In genomic region chr2:242004223-242004901, GRCh38 we compare ENCODE assay signal across 31 cellular contexts.
"Had no signal": no experiment of that assay in that cellular context is flagged by ENCODE, and none has a peak within 500 bp of the region (broad histone marks: within the 10 kb centered on the region; RNA-seq: fewer than 3 reads in every experiment).

No MANE protein-coding gene starts in this region.

- H3K9me3 Mint-ChIP-seq: activated CD4-positive, alpha-beta T cell treated with anti-CD3 and anti-CD28 coated beads, Interleukin-2, amount 10 ng/mL, durations not matched to agents 24 days and 14 days; activated CD8-positive, alpha-beta T cell treated with anti-CD3 and anti-CD28 coated beads for 36 hours; activated naive CD8-positive, alpha-beta T cell treated with anti-CD3 and anti-CD28 coated beads for 36 hours; activated T-cell treated with anti-CD3 and anti-CD28 coated beads, Interleukin-2, amount 50 U/mL, for 4 hours; central memory CD8-positive, alpha-beta T cell; T-helper 2 cell treated with Interferon-gamma antibody and Interleukin-4, amounts not matched to agents 5 μg/mL and 100 μg/mL, for 36 hours had no signal

- DNase-seq: activated CD4-positive, alpha-beta T cell treated with anti-CD3 and anti-CD28 coated beads, Interleukin-2, amount 10 ng/mL, durations not matched to agents 24 days and 14 days; activated CD4-positive, alpha-beta T cell treated with anti-CD3 and anti-CD28 coated beads, Interleukin-2, amount 50 U/mL, for 4 hours; activated CD8-positive, alpha-beta T cell treated with anti-CD3 and anti-CD28 coated beads for 36 hours; activated gamma-delta T cell treated with Interleukin-2 at 50 U/mL for 16 hours; activated naive CD4-positive, alpha-beta T cell treated with anti-CD3 and anti-CD28 coated beads for 36 hours; activated naive CD8-positive, alpha-beta T cell treated with anti-CD3 and anti-CD28 coated beads for 36 hours; activated T-cell treated with anti-CD3 and anti-CD28 coated beads, Interleukin-2, amount 50 U/mL, for 4 hours; amniotic stem cell; brain microvascular endothelial cell; IMR-90; Karpas-422; KBM-7; NCI-H1105; NCI-H1436; NCI-H1694; NCI-H2029; NCI-H2171; NCI-H510A; NCI-H526; NCI-H748 treated with DMSO at 0.1 percent for 48 hours; NK-92 treated with Interleukin-12 subunit alpha and Interleukin-12 subunit beta, amount 100 ng/mL, for 24 hours; PC-3; RPMI8226; SHP77 treated with DMSO at 0.1 percent for 48 hours; SK-N-SH had no signal

- H3K27ac Mint-ChIP-seq: activated CD4-positive, alpha-beta T cell treated with anti-CD3 and anti-CD28 coated beads, Interleukin-2, amount 10 ng/mL, durations not matched to agents 24 days and 14 days; activated CD8-positive, alpha-beta T cell treated with anti-CD3 and anti-CD28 coated beads for 36 hours; activated naive CD4-positive, alpha-beta T cell treated with anti-CD3 and anti-CD28 coated beads for 36 hours; activated naive CD8-positive, alpha-beta T cell treated with anti-CD3 and anti-CD28 coated beads for 36 hours; activated T-helper 1 cell treated with anti-CD3 and anti-CD28 coated beads, Interleukin-12 subunit alpha, Interleukin-12 subunit beta, Interleukin-2, Interleukin-4 antibody, amounts not matched to agents 30 ng/mL and 10 ng/mL and 1 ng/mL, durations not matched to agents 14 hours and 24 hours and 36 hours; T-helper 1 cell treated with Interleukin-12 subunit alpha and Interleukin-12 subunit beta and Interleukin-4 antibody, amounts not matched to agents 30 μg/mL and 1 μg/mL, for 36 hours; T-helper 2 cell treated with Interferon-gamma antibody and Interleukin-4, amounts not matched to agents 5 μg/mL and 100 μg/mL, for 36 hours had no signal

- H3K36me3 ChIP-seq: brain microvascular endothelial cell, Peyer's patch, SJSA1 had no signal

- H3K36me3 Mint-ChIP-seq: activated naive CD8-positive, alpha-beta T cell treated with anti-CD3 and anti-CD28 coated beads for 36 hours had no signal

- H3K9me3 ChIP-seq: Peyer's patch, SJSA1, SK-N-SH had no signal

- ATAC-seq: activated CD8-positive, alpha-beta T cell treated with anti-CD3 and anti-CD28 coated beads for 36 hours; activated T-cell treated with anti-CD3 and anti-CD28 coated beads, Interleukin-2, amount 50 U/mL, for 4 hours; PC-3 had no signal

- H3K27ac ChIP-seq: brain microvascular endothelial cell, Peyer's patch, SJSA1 had no signal

- H3K4me3 Mint-ChIP-seq: activated CD4-positive, alpha-beta T cell treated with anti-CD3 and anti-CD28 coated beads, Interleukin-2, amount 10 ng/mL, durations not matched to agents 24 days and 14 days; activated CD8-positive, alpha-beta T cell treated with anti-CD3 and anti-CD28 coated beads for 36 hours; activated naive CD4-positive, alpha-beta T cell treated with anti-CD3 and anti-CD28 coated beads for 36 hours; activated naive CD8-positive, alpha-beta T cell treated with anti-CD3 and anti-CD28 coated beads for 36 hours; activated T-cell treated with anti-CD3 and anti-CD28 coated beads, Interleukin-2, amount 50 U/mL, for 4 hours; activated T-helper 1 cell treated with anti-CD3 and anti-CD28 coated beads, Interleukin-12 subunit alpha, Interleukin-12 subunit beta, Interleukin-2, Interleukin-4 antibody, amounts not matched to agents 30 ng/mL and 10 ng/mL and 1 ng/mL, durations not matched to agents 14 hours and 24 hours and 36 hours; central memory CD8-positive, alpha-beta T cell; T-helper 1 cell treated with Interleukin-12 subunit alpha and Interleukin-12 subunit beta and Interleukin-4 antibody, amounts not matched to agents 30 μg/mL and 1 μg/mL, for 36 hours; T-helper 2 cell treated with Interferon-gamma antibody and Interleukin-4, amounts not matched to agents 5 μg/mL and 100 μg/mL, for 36 hours had no signal

- H3K4me1 ChIP-seq: Peyer's patch, SJSA1 had no signal

- H3K27me3 ChIP-seq: brain microvascular endothelial cell, Peyer's patch had no signal

- H3K27me3 Mint-ChIP-seq: activated CD4-positive, alpha-beta T cell treated with anti-CD3 and anti-CD28 coated beads, Interleukin-2, amount 10 ng/mL, durations not matched to agents 24 days and 14 days; activated CD8-positive, alpha-beta T cell treated with anti-CD3 and anti-CD28 coated beads for 36 hours; activated naive CD8-positive, alpha-beta T cell treated with anti-CD3 and anti-CD28 coated beads for 36 hours had no signal

- H3K9ac ChIP-seq: SK-N-SH had no signal

- H3K4me3 ChIP-seq: Peyer's patch, SJSA1 had no signal
